In the genomic region with DNA sequence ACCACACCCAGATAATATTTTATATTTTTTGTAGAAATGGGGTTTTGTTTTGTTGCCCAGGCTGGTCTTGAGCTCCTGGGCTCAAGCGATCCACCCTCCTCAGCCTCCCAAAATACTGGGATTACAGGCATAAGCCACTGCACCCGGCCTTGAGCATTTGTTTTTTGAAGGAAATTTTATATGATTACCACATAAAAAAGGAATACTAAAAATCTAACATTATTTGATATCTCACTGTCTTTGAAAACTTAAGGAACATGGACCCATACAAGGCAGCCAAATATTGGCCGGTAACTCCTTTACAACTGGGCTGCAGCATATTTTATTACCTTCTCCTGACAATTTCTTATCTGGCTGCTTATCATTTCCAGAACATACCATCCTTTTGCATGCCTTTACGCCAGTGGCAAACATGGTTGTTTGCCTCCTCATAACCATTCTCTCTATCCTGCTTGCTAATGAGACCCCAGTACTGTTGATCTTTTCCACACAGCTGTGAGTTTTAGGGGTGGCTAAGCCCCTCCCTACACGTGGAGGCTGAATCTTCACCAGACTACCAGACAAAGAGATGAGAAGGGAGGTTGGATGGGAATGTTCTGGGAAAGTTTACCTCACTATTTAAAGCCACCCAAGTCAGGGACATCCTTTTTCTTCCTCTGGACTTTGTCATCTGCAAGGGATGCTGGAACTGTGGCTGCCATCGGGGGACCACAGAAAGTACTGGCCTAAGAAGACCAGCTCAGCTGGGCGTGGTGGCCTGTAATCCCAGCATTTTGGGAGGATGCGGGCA, we compare ENCODE assay signal across 15 cellular contexts.
DNase-seq lines count a peak whose midpoint lies in the region; ATAC-seq, FAIRE-seq and TF ChIP-seq lines count a peak whose summit lies in the region.
"Had no signal": no experiment of that assay in that cellular context is flagged by ENCODE, and none has a peak within 500 bp of the region (broad histone marks: within the 10 kb centered on the region; RNA-seq: fewer than 3 reads in every experiment).

No MANE protein-coding gene starts in this region.

- H2AFZ ChIP-seq in PC-3 (ENCODE audit: low read length), result no peak overlapping the region

- TF ChIP-seq POLR2A in stomach (IDR thresholded peaks at IDR 0.05) (no peak), GM12892 (IDR thresholded peaks at IDR 0.05; ENCODE audit: low read depth, low read length) (no peak)

- 77 to 84% (median 80%) methylated on average over 8 of the region's 8 CpGs for WGBS in stomach, 5 donors

- H3K27ac Mint-ChIP-seq in activated naive CD4-positive, alpha-beta T cell treated with anti-CD3 and anti-CD28 coated beads, Interleukin-2, amount 50 U/mL, for 24 hours, result peak overlapping the region; percentile 0

- no peak overlapping the region for H3K4me3 Mint-ChIP-seq in activated naive CD4-positive, alpha-beta T cell treated with anti-CD3 and anti-CD28 coated beads, Interleukin-2, amount 50 U/mL, for 24 hours

- POLR2A ChIA-PET in PC-3 (lab: Charles Lee; ENCODE audit: unreplicated experiment), result no interaction called here

- H3K27me3 ChIP-seq in stomach (no peaks in the 10 kb centered on the region), PC-3 (ENCODE audit: low read length) (no peaks in the 10 kb centered on the region)
- H3K27me3 ChIP-seq: ovary had no signal

- H3K4me2 ChIP-seq in PC-3 (ENCODE audit: low read length), result no peak overlapping the region

- H3K4me1 Mint-ChIP-seq in activated naive CD4-positive, alpha-beta T cell treated with anti-CD3 and anti-CD28 coated beads, Interleukin-2, amount 50 U/mL, for 24 hours, result peaks cover 18% of the 10 kb centered on the region

- no peak for TF ChIP-seq EP300 in stomach (IDR thresholded peaks at IDR 0.05)

- BruUV-seq in PC-3 (replicated peaks; lab: Mats Ljungman, UMichigan), result no TSS peak

- no peaks in the 10 kb centered on the region for H3K9me3 Mint-ChIP-seq in activated naive CD4-positive, alpha-beta T cell treated with anti-CD3 and anti-CD28 coated beads, Interleukin-2, amount 50 U/mL, for 24 hours

- H3K9me3 ChIP-seq in stomach (no peaks in the 10 kb centered on the region), PC-3 (ENCODE audit: low read length) (no peaks in the 10 kb centered on the region)
- H3K9me3 ChIP-seq: ovary had no signal

- H3K36me3 ChIP-seq in stomach (no peaks in the 10 kb centered on the region), PC-3 (ENCODE audit: low read depth, low read length) (no peaks in the 10 kb centered on the region)
- H3K36me3 ChIP-seq: ovary had no signal

- CTCF ChIA-PET in PC-3 (lab: Charles Lee), result interaction anchor here (0.6 kb wide), 1 partner anchor 66 kb away, joined by 5 read pairs; no protein-coding TSS in a partner anchor

- peaks cover 19% of the 10 kb centered on the region for H3F3A ChIP-seq in PC-3 (ENCODE audit: low read length, unreplicated experiment)

- H3K27me3 Mint-ChIP-seq in activated naive CD4-positive, alpha-beta T cell treated with anti-CD3 and anti-CD28 coated beads, Interleukin-2, amount 50 U/mL, for 24 hours, result no peaks in the 10 kb centered on the region

- no peak overlapping the region for H3K9ac ChIP-seq in PC-3 (ENCODE audit: low read length)

- no peaks in the 10 kb centered on the region for H4K20me1 ChIP-seq in PC-3 (ENCODE audit: low read length)

- FAIRE-seq in GM12892 (lab: Jason Lieb, UNC), result no peak
- FAIRE-seq: GM12878, H54 had no signal

- H3K9me2 ChIP-seq in PC-3 (replicated peaks; ENCODE audit: low read length), result no peaks in the 10 kb centered on the region

- ATAC-seq in PC-3 (no peak), GM18517 (IDR thresholded peaks at IDR 0.05; ENCODE audit: unreplicated experiment) (no peak)
- ATAC-seq: GM12878, left cardiac atrium had no signal

- H3K36me3 Mint-ChIP-seq in activated naive CD4-positive, alpha-beta T cell treated with anti-CD3 and anti-CD28 coated beads, Interleukin-2, amount 50 U/mL, for 24 hours, result no peaks in the 10 kb centered on the region

- intact Hi-C loops in stomach (cut with DNase I; ENCODE audit: low total_unique reads) (no loop called here), PC-3 (cut with micrococcal nuclease) (no loop called here)

- H3K79me2 ChIP-seq in PC-3 (ENCODE audit: low read length), result peaks cover 22% of the 10 kb centered on the region

- H3K4me3 ChIP-seq in fibroblast of villous mesenchyme (ENCODE audit: low read depth, low read length), result no peak overlapping the region
- no peak overlapping the region for H3K4me3 ChIP-seq in stomach
- H3K4me3 ChIP-seq in PC-3 (ENCODE audit: low read length), result no peak overlapping the region
- H3K4me3 ChIP-seq: GM12878, ovary had no signal

- H3K4me1 ChIP-seq in stomach (peaks cover 10 to 42% (median 29%) of the 10 kb centered on the region in 4 donors), PC-3 (ENCODE audit: insufficient read depth, low read length) (peaks cover 31% of the 10 kb centered on the region)

- DNase-seq in activated naive CD4-positive, alpha-beta T cell treated with Interleukin-2 at 50 U/mL for 16 hours, result no peak
- DNase-seq in fibroblast of villous mesenchyme (ENCODE audit: low read depth), result peak; percentile 61
- DNase-seq in stomach, result no peak
- DNase-seq in GM12892 (ENCODE audit: insufficient read length), result no peak
- DNase-seq in PC-3, result no peak
- DNase-seq: glutamatergic neuron; left cardiac atrium; OCI-M1; stimulated activated CD8-positive, alpha-beta memory T cell treated with anti-CD3 and anti-CD28 coated beads, Interleukin-4, amount 100 ng/mL, for 48 hours had no signal

- H3K27ac ChIP-seq in VCaP, result peak overlapping the region; percentile 31
- peak overlapping the region in 3 of 5 donors; percentile 91 to 97 (median 93) for H3K27ac ChIP-seq in stomach
- no peak overlapping the region for H3K27ac ChIP-seq in PC-3 (ENCODE audit: low read length)

- TF ChIP-seq CTCF in VCaP (conservative IDR thresholded peaks at IDR 0.05) (no peak), fibroblast of villous mesenchyme (IDR thresholded peaks at IDR 0.05; ENCODE audit: insufficient read depth, low read depth, low read length) (no peak), stomach (IDR thresholded peaks at IDR 0.05) (no peak), PC-3 (conservative IDR thresholded peaks at IDR 0.05; ENCODE audit: low read depth, low read length) (no peak)
